Comparison of ENCODE assay signal across 1 cellular context in genomic region chr1:109864063-109864822, GRCh38.
A peak's percentile ranks its signal among the peaks of the same experiment; 100 is the strongest.
TF ChIP-seq lines count a peak whose summit lies in the region.

No MANE protein-coding gene starts in this region.

TF ChIP-seq in K562, 482 proteins besides CTCF, POLR2A, EP300 and RAD21 (continued from another document and continues in another):
- TF ChIP-seq ZNF592 (IDR thresholded peaks at IDR 0.05) = peak; percentile 61; the same call in 1 of the 2 replicates
- no peak for TF ChIP-seq POLR2G (IDR thresholded peaks at IDR 0.05; ENCODE audit: low read depth, low read length)
- peak; percentile 38; the same call in 1 of the 2 replicates for TF ChIP-seq MXI1 (IDR thresholded peaks at IDR 0.05; ENCODE audit: low read depth, low read length)
- TF ChIP-seq C11orf30 (IDR thresholded peaks at IDR 0.05; ENCODE audit: low read depth) = peak; percentile 24; the same call in 1 of the 2 replicates
- TF ChIP-seq, protein P1, sequence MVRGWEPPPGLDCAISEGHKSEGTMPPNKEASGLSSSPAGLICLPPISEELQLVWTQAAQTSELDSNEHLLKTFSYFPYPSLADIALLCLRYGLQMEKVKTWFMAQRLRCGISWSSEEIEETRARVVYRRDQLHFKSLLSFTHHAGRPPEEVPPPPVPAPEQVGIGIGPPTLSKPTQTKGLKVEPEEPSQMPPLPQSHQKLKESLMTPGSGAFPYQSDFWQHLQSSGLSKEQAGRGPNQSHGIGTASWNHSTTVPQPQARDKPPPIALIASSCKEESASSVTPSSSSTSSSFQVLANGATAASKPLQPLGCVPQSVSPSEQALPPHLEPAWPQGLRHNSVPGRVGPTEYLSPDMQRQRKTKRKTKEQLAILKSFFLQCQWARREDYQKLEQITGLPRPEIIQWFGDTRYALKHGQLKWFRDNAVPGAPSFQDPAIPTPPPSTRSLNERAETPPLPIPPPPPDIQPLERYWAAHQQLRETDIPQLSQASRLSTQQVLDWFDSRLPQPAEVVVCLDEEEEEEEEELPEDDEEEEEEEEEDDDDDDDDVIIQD (CRISPR knock-in tag; IDR thresholded peaks at IDR 0.05) = no peak
- TF ChIP-seq, protein P2, sequence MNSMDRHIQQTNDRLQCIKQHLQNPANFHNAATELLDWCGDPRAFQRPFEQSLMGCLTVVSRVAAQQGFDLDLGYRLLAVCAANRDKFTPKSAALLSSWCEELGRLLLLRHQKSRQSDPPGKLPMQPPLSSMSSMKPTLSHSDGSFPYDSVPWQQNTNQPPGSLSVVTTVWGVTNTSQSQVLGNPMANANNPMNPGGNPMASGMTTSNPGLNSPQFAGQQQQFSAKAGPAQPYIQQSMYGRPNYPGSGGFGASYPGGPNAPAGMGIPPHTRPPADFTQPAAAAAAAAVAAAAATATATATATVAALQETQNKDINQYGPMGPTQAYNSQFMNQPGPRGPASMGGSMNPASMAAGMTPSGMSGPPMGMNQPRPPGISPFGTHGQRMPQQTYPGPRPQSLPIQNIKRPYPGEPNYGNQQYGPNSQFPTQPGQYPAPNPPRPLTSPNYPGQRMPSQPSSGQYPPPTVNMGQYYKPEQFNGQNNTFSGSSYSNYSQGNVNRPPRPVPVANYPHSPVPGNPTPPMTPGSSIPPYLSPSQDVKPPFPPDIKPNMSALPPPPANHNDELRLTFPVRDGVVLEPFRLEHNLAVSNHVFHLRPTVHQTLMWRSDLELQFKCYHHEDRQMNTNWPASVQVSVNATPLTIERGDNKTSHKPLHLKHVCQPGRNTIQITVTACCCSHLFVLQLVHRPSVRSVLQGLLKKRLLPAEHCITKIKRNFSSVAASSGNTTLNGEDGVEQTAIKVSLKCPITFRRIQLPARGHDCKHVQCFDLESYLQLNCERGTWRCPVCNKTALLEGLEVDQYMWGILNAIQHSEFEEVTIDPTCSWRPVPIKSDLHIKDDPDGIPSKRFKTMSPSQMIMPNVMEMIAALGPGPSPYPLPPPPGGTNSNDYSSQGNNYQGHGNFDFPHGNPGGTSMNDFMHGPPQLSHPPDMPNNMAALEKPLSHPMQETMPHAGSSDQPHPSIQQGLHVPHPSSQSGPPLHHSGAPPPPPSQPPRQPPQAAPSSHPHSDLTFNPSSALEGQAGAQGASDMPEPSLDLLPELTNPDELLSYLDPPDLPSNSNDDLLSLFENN (IDR thresholded peaks at IDR 0.05; ENCODE audit: low read depth in 2 of 2, low read length in 2 of 2) = 0 out of 4 replicates have a peak, but pooled peaks of 1 of the 2 experiments have one; percentile 30
- TF ChIP-seq REST (CRISPR knock-in tag; IDR thresholded peaks at IDR 0.05; ENCODE audit: low read depth) = no peak
- no peak for TF ChIP-seq XRCC3 (IDR thresholded peaks at IDR 0.05)
- no peak for TF ChIP-seq CBFB (CRISPR knock-in tag; IDR thresholded peaks at IDR 0.05)
- TF ChIP-seq SIX5 (IDR thresholded peaks at IDR 0.05; ENCODE audit: borderline replicate concordance in 1 of 2, insufficient read depth in 1 of 2, low read depth in 1 of 2, low read length in 2 of 2) = 0 out of 4 replicates have a peak, but pooled peaks of 1 of the 2 experiments have one; percentile 34
- TF ChIP-seq ZNF277 (CRISPR knock-in tag; IDR thresholded peaks at IDR 0.05; ENCODE audit: borderline replicate concordance) = no peak
- TF ChIP-seq BCOR (IDR thresholded peaks at IDR 0.05) = no peak
- no peak for TF ChIP-seq FOXK2 (conservative IDR thresholded peaks at IDR 0.05 in 1 of 2, IDR thresholded peaks at IDR 0.05 in 1 of 2; ENCODE audit: low read depth in 2 of 2)
- TF ChIP-seq NFATC3 (IDR thresholded peaks at IDR 0.05) = no peak
- TF ChIP-seq TFE3 (CRISPR knock-in tag; IDR thresholded peaks at IDR 0.05) = no peak
- no peak for TF ChIP-seq LEF1 (IDR thresholded peaks at IDR 0.05)
- no peak for TF ChIP-seq CTCFL (IDR thresholded peaks at IDR 0.05; ENCODE audit: borderline replicate concordance, insufficient read depth, low read depth, low read length, poor library complexity, severe bottlenecking)
- TF ChIP-seq BMI1 (IDR thresholded peaks at IDR 0.05; ENCODE audit: low read length) = peak; percentile 86
- no peak for TF ChIP-seq EZH2 (IDR thresholded peaks at IDR 0.05; ENCODE audit: borderline replicate concordance, low read depth, low read length)
- TF ChIP-seq, protein P3, sequence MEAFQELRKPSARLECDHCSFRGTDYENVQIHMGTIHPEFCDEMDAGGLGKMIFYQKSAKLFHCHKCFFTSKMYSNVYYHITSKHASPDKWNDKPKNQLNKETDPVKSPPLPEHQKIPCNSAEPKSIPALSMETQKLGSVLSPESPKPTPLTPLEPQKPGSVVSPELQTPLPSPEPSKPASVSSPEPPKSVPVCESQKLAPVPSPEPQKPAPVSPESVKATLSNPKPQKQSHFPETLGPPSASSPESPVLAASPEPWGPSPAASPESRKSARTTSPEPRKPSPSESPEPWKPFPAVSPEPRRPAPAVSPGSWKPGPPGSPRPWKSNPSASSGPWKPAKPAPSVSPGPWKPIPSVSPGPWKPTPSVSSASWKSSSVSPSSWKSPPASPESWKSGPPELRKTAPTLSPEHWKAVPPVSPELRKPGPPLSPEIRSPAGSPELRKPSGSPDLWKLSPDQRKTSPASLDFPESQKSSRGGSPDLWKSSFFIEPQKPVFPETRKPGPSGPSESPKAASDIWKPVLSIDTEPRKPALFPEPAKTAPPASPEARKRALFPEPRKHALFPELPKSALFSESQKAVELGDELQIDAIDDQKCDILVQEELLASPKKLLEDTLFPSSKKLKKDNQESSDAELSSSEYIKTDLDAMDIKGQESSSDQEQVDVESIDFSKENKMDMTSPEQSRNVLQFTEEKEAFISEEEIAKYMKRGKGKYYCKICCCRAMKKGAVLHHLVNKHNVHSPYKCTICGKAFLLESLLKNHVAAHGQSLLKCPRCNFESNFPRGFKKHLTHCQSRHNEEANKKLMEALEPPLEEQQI (IDR thresholded peaks at IDR 0.05) = no peak
- no peak for TF ChIP-seq NFIX (CRISPR knock-in tag; IDR thresholded peaks at IDR 0.05; ENCODE audit: low read depth)
- TF ChIP-seq CHD2 (IDR thresholded peaks at IDR 0.05; ENCODE audit: low read depth, low read length) = no peak
- TF ChIP-seq TRIM24 (IDR thresholded peaks at IDR 0.05) = peak in 1 of 2 experiments; percentile 9; a peak in 1 of 4 replicates
- no peak for TF ChIP-seq SETDB1 (IDR thresholded peaks at IDR 0.05; ENCODE audit: low read length)
- TF ChIP-seq ZNF778 (CRISPR knock-in tag; IDR thresholded peaks at IDR 0.05) = no peak
- TF ChIP-seq, protein P4, sequence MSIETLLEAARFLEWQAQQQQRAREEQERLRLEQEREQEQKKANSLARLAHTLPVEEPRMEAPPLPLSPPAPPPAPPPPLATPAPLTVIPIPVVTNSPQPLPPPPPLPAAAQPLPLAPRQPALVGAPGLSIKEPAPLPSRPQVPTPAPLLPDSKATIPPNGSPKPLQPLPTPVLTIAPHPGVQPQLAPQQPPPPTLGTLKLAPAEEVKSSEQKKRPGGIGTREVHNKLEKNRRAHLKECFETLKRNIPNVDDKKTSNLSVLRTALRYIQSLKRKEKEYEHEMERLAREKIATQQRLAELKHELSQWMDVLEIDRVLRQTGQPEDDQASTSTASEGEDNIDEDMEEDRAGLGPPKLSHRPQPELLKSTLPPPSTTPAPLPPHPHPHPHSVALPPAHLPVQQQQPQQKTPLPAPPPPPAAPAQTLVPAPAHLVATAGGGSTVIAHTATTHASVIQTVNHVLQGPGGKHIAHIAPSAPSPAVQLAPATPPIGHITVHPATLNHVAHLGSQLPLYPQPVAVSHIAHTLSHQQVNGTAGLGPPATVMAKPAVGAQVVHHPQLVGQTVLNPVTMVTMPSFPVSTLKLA (conservative IDR thresholded peaks at IDR 0.05) = peak; percentile 35 to 56; a peak in 2 of 4 replicates
- no peak for TF ChIP-seq ZNF23 (CRISPR knock-in tag; IDR thresholded peaks at IDR 0.05)
- TF ChIP-seq GABPB2 (CRISPR knock-in tag; conservative IDR thresholded peaks at IDR 0.05) = 0 out of 2 replicates have a peak, but pooled peaks have one; percentile 35
- TF ChIP-seq RCOR1 (IDR thresholded peaks at IDR 0.05; ENCODE audit: borderline replicate concordance in 1 of 2, low read depth in 2 of 2, low read length in 2 of 2) = peak in 1 of 2 experiments; percentile 38; a peak in 1 of 4 replicates
- no peak for TF ChIP-seq JUND (IDR thresholded peaks at IDR 0.05; ENCODE audit: borderline replicate concordance, low read depth, low read length)
- peak; percentile 4; the same call in 1 of the 3 replicates for TF ChIP-seq JUND (tag; IDR thresholded peaks at IDR 0.05; ENCODE audit: borderline replicate concordance, low read depth, low read length)
- no peak; the same call in 1 of the 2 replicates for TF ChIP-seq RAD51 (IDR thresholded peaks at IDR 0.05; ENCODE audit: borderline replicate concordance, low read depth)
- TF ChIP-seq TBL1XR1 (IDR thresholded peaks at IDR 0.05; ENCODE audit: low read length in 2 of 2) = no peak
- peak; percentile 37; the same call in 1 of the 2 replicates for TF ChIP-seq TAL1 (IDR thresholded peaks at IDR 0.05)
